Comparison of ENCODE assay signal across 8 cellular contexts in the genomic region with DNA sequence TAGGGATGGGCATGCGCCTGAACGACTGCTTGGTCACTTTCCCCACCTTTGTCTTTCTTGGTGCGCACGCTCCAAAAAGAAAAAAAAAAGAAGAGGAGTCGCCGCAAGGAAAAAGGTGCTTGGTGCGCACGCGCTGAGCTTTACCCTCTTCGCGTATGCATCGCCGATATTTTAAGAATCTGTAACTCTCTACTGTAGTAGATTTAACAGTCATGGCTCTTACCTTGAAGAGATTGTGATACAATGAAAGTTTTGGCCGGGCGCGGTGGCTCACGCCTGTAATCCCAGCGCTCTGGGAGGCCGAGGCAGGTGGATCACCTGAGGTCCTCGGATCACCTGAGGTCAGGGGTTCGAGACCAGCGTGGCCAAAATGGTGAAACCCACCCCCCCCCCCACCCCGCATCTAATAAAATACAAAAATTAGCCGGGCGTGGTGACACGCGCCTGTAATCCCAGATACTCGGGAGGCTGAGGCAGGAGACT. TPM values are rescaled to one million over a fixed set of nuclear protein-coding genes. Genes with fewer than 3 reads are reported as not detected.
DNase-seq lines count a peak whose midpoint lies in the region; ATAC-seq and TF ChIP-seq lines count a peak whose summit lies in the region.

No MANE protein-coding gene starts in this region.

- H3K27me3 ChIP-seq in right lobe of liver = no peaks in the 10 kb centered on the region
- no peaks in the 10 kb centered on the region for H3K27me3 ChIP-seq in transverse colon

- ATAC-seq in right lobe of liver = no peak

- H3K36me3 Mint-ChIP-seq in activated naive CD4-positive, alpha-beta T cell treated with anti-CD3 and anti-CD28 coated beads, Interleukin-2, amount 50 U/mL, for 24 hours = peaks cover 3% of the 10 kb centered on the region

- peaks cover 0 to 31% (median 9%) of the 10 kb centered on the region in 4 donors for H3K4me1 ChIP-seq in right lobe of liver
- H3K4me1 ChIP-seq in transverse colon = peaks cover 16 to 34% (median 25%) of the 10 kb centered on the region in 4 donors

- peak overlapping the region; percentile 38 for H3K4me3 ChIP-seq in astrocyte of the cerebellum (ENCODE audit: low read depth, low read length)
- H3K4me3 ChIP-seq in right lobe of liver = peak overlapping the region; percentile 39 to 55 (median 40)
- peak overlapping the region in 3 of 4 donors; percentile 32 to 92 (median 60) for H3K4me3 ChIP-seq in transverse colon

- no peak for TF ChIP-seq EP300 in transverse colon (IDR thresholded peaks at IDR 0.05; ENCODE audit: low read depth)

- H3K9me3 ChIP-seq in right lobe of liver (no peaks in the 10 kb centered on the region), transverse colon (no peaks in the 10 kb centered on the region)

- no peaks in the 10 kb centered on the region for H3K36me3 ChIP-seq in right lobe of liver
- no peaks in the 10 kb centered on the region for H3K36me3 ChIP-seq in transverse colon

- TF ChIP-seq CTCF in astrocyte of the cerebellum (IDR thresholded peaks at IDR 0.05; ENCODE audit: low read depth, low read length, missing control alignments) (no peak), right lobe of liver (IDR thresholded peaks at IDR 0.05) (no peak), transverse colon (IDR thresholded peaks at IDR 0.05) (no peak)

- in situ Hi-C loops in astrocyte of the cerebellum (cut with HindIII; ENCODE audit: low sequenced_read_pairs) (no loop called here), transverse colon (cut with MboI; ENCODE audit: low pct_ligation_motif_present in 1 of 4, low pct_unique_long_range_greater_than_20kb in 1 of 4, low sequenced_read_pairs in 3 of 4) (no loop called here)

- H3K27me3 Mint-ChIP-seq in activated naive CD4-positive, alpha-beta T cell treated with anti-CD3 and anti-CD28 coated beads, Interleukin-2, amount 50 U/mL, for 24 hours = no peaks in the 10 kb centered on the region

- TF ChIP-seq POLR2A in right lobe of liver (IDR thresholded peaks at IDR 0.05) (no peak), transverse colon (IDR thresholded peaks at IDR 0.05) (no peak)

- WGBS in right lobe of liver (ENCODE audit: insufficient coverage, low coverage, low lambda C conversion rate, missing lambda C conversion rate) = 11% methylated on average over 20 of the region's 28 CpGs
- 2 to 6% methylated on average over 11 to 28 of the region's 28 CpGs for WGBS in transverse colon (ENCODE audit: low coverage in 1 of 2), 2 donors

- H3K4me1 Mint-ChIP-seq in activated naive CD4-positive, alpha-beta T cell treated with anti-CD3 and anti-CD28 coated beads, Interleukin-2, amount 50 U/mL, for 24 hours = peaks cover 37% of the 10 kb centered on the region

- peak overlapping the region; percentile 54 to 88 (median 69) for H3K27ac ChIP-seq in right lobe of liver
- peak overlapping the region; percentile 90 to 98 (median 94) for H3K27ac ChIP-seq in transverse colon

- intact Hi-C loops in right lobe of liver (cut with DNase I) (no loop called here), transverse colon (cut with DNase I; ENCODE audit: low total_unique reads) (no loop called here)

- peak overlapping the region; percentile 93 for H3K4me3 Mint-ChIP-seq in activated naive CD4-positive, alpha-beta T cell treated with anti-CD3 and anti-CD28 coated beads, Interleukin-2, amount 50 U/mL, for 24 hours

- no peaks in the 10 kb centered on the region for H3K9me3 Mint-ChIP-seq in activated naive CD4-positive, alpha-beta T cell treated with anti-CD3 and anti-CD28 coated beads, Interleukin-2, amount 50 U/mL, for 24 hours

- DNase-seq in activated naive CD4-positive, alpha-beta T cell treated with anti-CD3 and anti-CD28 coated beads, Interleukin-2, amount 50 U/mL, for 16 hours = no peak
- DNase-seq in astrocyte of the cerebellum (ENCODE audit: low read depth) (no peak), right lobe of liver (no peak), transverse colon (no peak), hepatic stellate cell (ENCODE audit: low spot score) (no peak), NCI-H2029 treated with DMSO at 0.1 percent for 48 hours (lab: John Stamatoyannopoulos, UW) (no peak)
- DNase-seq in NK-92 treated with Interleukin-12 subunit alpha and Interleukin-12 subunit beta, amount 100 ng/mL, for 24 hours (lab: John Stamatoyannopoulos, UW) = no peak

- peak overlapping the region; percentile 94 for H3K27ac Mint-ChIP-seq in activated naive CD4-positive, alpha-beta T cell treated with anti-CD3 and anti-CD28 coated beads, Interleukin-2, amount 50 U/mL, for 24 hours

RNA-seq across cellular contexts. Expression of a gene that starts 0.6 kb away (rescaled TPM):
- total RNA-seq in right lobe of liver (10 to 100 TPM; 14.3 to 23.2 (median 16.7) TPM), transverse colon (10 to 100 TPM; 11.7 to 25.4 (median 22.4) TPM)

RNA-seq across cellular contexts. Expression of a gene that starts 12.3 kb away (rescaled TPM):
- total RNA-seq in right lobe of liver = 100 to 1,000 TPM in 5 of 6 experiments, 10 to 100 TPM in 1; 99.3 to 187 (median 120) TPM
- 100 to 1,000 TPM in 1 of 4 donors, 10 to 100 TPM in 3; 21.7 to 106 (median 67.7) TPM for total RNA-seq in transverse colon

RNA-seq across cellular contexts. Expression of a gene that starts 14.6 kb away (rescaled TPM):
- total RNA-seq in right lobe of liver (10 to 100 TPM in 5 of 6 experiments, 1 to 10 TPM in 1; 2.4 to 70.2 (median 15.4) TPM), transverse colon (under 1 TPM in 2 of 4 donors, not detected in 2; 0.32 to 0.41 TPM)

RNA-seq across cellular contexts. Expression of a gene that starts 25.4 kb away (rescaled TPM):
- total RNA-seq in right lobe of liver (not detected), transverse colon (1 to 10 TPM in 2 of 4 donors, not detected in 2; 2.3 to 4.3 TPM)

RNA-seq across cellular contexts. Expression of a gene that starts 31.7 kb away (rescaled TPM):
- total RNA-seq in right lobe of liver (100 to 1,000 TPM in 2 of 6 experiments, 10 to 100 TPM in 4; 54.2 to 199 (median 63.3) TPM), transverse colon (100 to 1,000 TPM in 3 of 4 donors, 10 to 100 TPM in 1; 97.9 to 312 (median 157) TPM)
